9 cellular contexts compared by ENCODE assay signal in the genomic region with DNA sequence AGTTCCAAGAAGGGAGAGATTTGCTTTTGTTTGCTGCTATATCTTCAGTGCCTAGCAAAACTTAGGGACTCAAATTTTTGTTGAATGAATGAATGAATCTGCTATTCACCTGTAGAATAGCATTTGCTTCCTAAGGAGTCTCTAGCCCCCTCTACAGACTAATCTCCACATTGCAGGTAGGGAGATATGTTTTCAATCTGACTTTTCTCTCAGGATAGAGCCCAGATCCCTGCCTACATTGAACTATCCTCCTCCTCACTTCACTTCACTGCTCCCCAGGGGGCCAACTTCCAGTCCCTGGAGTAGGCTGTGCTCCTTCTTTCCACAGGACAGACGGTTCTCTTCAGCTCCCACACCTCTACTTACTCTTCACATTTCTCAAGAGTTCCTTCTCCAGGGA.
DNase-seq lines count a peak whose midpoint lies in the region; ATAC-seq and TF ChIP-seq lines count a peak whose summit lies in the region.
"Had no signal": no experiment of that assay in that cellular context is flagged by ENCODE, and none has a peak within 500 bp of the region (broad histone marks: within the 10 kb centered on the region; RNA-seq: fewer than 3 reads in every experiment).

No MANE protein-coding gene starts in this region.

- DNase-seq in AG09319 (ENCODE audit: extremely low read depth, low read depth) (no peak), fibroblast of peridontal ligament (ENCODE audit: extremely low read depth) (peak; percentile 41), SKM-1 treated with dmso at 0.1 percent for 144 hours (lab: John Stamatoyannopoulos, UW; ENCODE audit: unreplicated experiment) (no peak), gastrocnemius medialis (no peak), HCEC 1CT (no peak)
- DNase-seq: NCI-H774 had no signal

- TF ChIP-seq CTCF in AG09319 (IDR thresholded peaks at IDR 0.05; ENCODE audit: low read depth, low read length) = peak; percentile 38
- TF ChIP-seq CTCF in OCI-LY3 (IDR thresholded peaks at IDR 0.05; ENCODE audit: low read depth, low read length) = peak; percentile 55
- peak in 1 of 5 experiments; percentile 17 for TF ChIP-seq CTCF in gastrocnemius medialis (IDR thresholded peaks at IDR 0.05 in 4 of 5, conservative IDR thresholded peaks at IDR 0.05 in 1 of 5)

- no peak overlapping the region for H3K4me3 ChIP-seq in OCI-LY3 (ENCODE audit: low read length)
- no peak overlapping the region for H3K4me3 ChIP-seq in gastrocnemius medialis

- ATAC-seq in GM21360 (IDR thresholded peaks at IDR 0.05; ENCODE audit: unreplicated experiment) (peak; percentile 66), GM18520 (IDR thresholded peaks at IDR 0.05; ENCODE audit: unreplicated experiment) (no peak), gastrocnemius medialis (no peak)

- H3K27ac ChIP-seq in OCI-LY3 (ENCODE audit: low read length) = no peak overlapping the region
- no peak overlapping the region for H3K27ac ChIP-seq in gastrocnemius medialis

- H3K79me2 ChIP-seq in OCI-LY3 (ENCODE audit: low read length) = no peaks in the 10 kb centered on the region

- peaks cover 15% of the 10 kb centered on the region for H3K27me3 ChIP-seq in OCI-LY3 (ENCODE audit: low read depth, low read length)
- no peaks in the 10 kb centered on the region for H3K27me3 ChIP-seq in gastrocnemius medialis

- intact Hi-C loops in gastrocnemius medialis (cut with DNase I; ENCODE audit: low total_unique reads) = no loop called here

- no peaks in the 10 kb centered on the region for H3K36me3 ChIP-seq in OCI-LY3 (replicated peaks; ENCODE audit: low read depth, low read length)
- H3K36me3 ChIP-seq in gastrocnemius medialis = no peaks in the 10 kb centered on the region

- no peak overlapping the region for H3K4me2 ChIP-seq in OCI-LY3 (ENCODE audit: low read length)

- TF ChIP-seq POLR2A in gastrocnemius medialis (IDR thresholded peaks at IDR 0.05) = no peak

- H3K9ac ChIP-seq in OCI-LY3 (ENCODE audit: low read length) = no peak overlapping the region

- H3K9me3 ChIP-seq in OCI-LY3 (ENCODE audit: insufficient read depth, low read length) = no peaks in the 10 kb centered on the region
- H3K9me3 ChIP-seq in gastrocnemius medialis = no peaks in the 10 kb centered on the region

- no peak overlapping the region for H2AFZ ChIP-seq in OCI-LY3 (ENCODE audit: low read depth, low read length)

- H3K4me1 ChIP-seq in OCI-LY3 (ENCODE audit: low read length) (no peaks in the 10 kb centered on the region), gastrocnemius medialis (no peaks in the 10 kb centered on the region)

- in situ Hi-C loops in gastrocnemius medialis (cut with MboI; ENCODE audit: low sequenced_read_pairs in 4 of 4) = no loop called here

- H4K20me1 ChIP-seq in OCI-LY3 (ENCODE audit: insufficient read depth, low read length) = no peaks in the 10 kb centered on the region
